ENCODE assay signal across 1 cellular context in genomic region chr17:39953471-39953888, GRCh38.
TF ChIP-seq lines count a peak whose summit lies in the region.

No MANE protein-coding gene starts in this region.

TF ChIP-seq in K562, 482 proteins besides CTCF, POLR2A, EP300 and RAD21 (continues in another document):
- TF ChIP-seq E2F8 (IDR thresholded peaks at IDR 0.05; ENCODE audit: low read depth, partially characterized antibody) (no peak), SP1 (CRISPR knock-in tag; IDR thresholded peaks at IDR 0.05) (0 out of 2 replicates have a peak, but pooled peaks have one; percentile 56), BHLHE40 (IDR thresholded peaks at IDR 0.05; ENCODE audit: low read length) (no peak), YY1 (IDR thresholded peaks at IDR 0.05; ENCODE audit: borderline replicate concordance in 1 of 3, control insufficient read depth in 1 of 3, extremely low read depth in 1 of 3, insufficient read depth in 3 of 3, insufficient read length in 1 of 3, insufficient replicate concordance in 2 of 3, low read depth in 1 of 3, low read length in 2 of 3) (peak in 1 of 3 experiments; percentile 70), ETV1 (tag; conservative IDR thresholded peaks at IDR 0.05; ENCODE audit: low read depth) (0 out of 2 replicates have a peak, but pooled peaks have one; percentile 1), BMI1 (IDR thresholded peaks at IDR 0.05; ENCODE audit: low read length) (no peak), ZNF589 (CRISPR knock-in tag; IDR thresholded peaks at IDR 0.05; ENCODE audit: low read depth) (no peak), ELF4 (CRISPR knock-in tag; IDR thresholded peaks at IDR 0.05) (no peak), ZKSCAN8 (CRISPR knock-in tag; IDR thresholded peaks at IDR 0.05) (no peak), HDAC1 (IDR thresholded peaks at IDR 0.05) (no peak), SMARCC2 (IDR thresholded peaks at IDR 0.05; ENCODE audit: low read depth) (no peak), HES1 (IDR thresholded peaks at IDR 0.05; ENCODE audit: low read depth) (no peak), TFAP4 (CRISPR knock-in tag; IDR thresholded peaks at IDR 0.05; ENCODE audit: borderline replicate concordance) (0 out of 2 replicates have a peak, but pooled peaks have one; percentile 19), CBX5 (IDR thresholded peaks at IDR 0.05; ENCODE audit: borderline replicate concordance, low read depth) (no peak), TAL1 (IDR thresholded peaks at IDR 0.05) (no peak), FOXK1 (CRISPR knock-in tag; IDR thresholded peaks at IDR 0.05; ENCODE audit: borderline replicate concordance) (no peak), ZHX1 (conservative IDR thresholded peaks at IDR 0.05; ENCODE audit: low read length) (no peak), BRF1 (IDR thresholded peaks at IDR 0.05; ENCODE audit: borderline replicate concordance, extremely low read depth, insufficient read length) (no peak), CTBP1 (IDR thresholded peaks at IDR 0.05; ENCODE audit: borderline replicate concordance) (peak; percentile 45; the same call in 1 of the 2 replicates), E2F4 (CRISPR knock-in tag; IDR thresholded peaks at IDR 0.05; ENCODE audit: low read depth) (no peak), NCOA2 (IDR thresholded peaks at IDR 0.05; ENCODE audit: partially characterized antibody in 2 of 2) (no peak), TAF1 (IDR thresholded peaks at IDR 0.05; ENCODE audit: control insufficient read depth, extremely low read depth, insufficient read depth, low read length, severe bottlenecking) (no peak), MYC (IDR thresholded peaks at IDR 0.05; ENCODE audit: low read depth, low read length) (peak; percentile 5; the same call in 1 of the 2 replicates), MYC (CRISPR knock-in tag; IDR thresholded peaks at IDR 0.05; ENCODE audit: borderline replicate concordance, low read depth) (no peak), AFF1 (IDR thresholded peaks at IDR 0.05; ENCODE audit: low read depth in 1 of 2, partially characterized antibody in 2 of 2) (no peak), ZBTB17 (CRISPR knock-in tag; IDR thresholded peaks at IDR 0.05) (0 out of 2 replicates have a peak, but pooled peaks have one; percentile 1), ZNF639 (CRISPR knock-in tag; conservative IDR thresholded peaks at IDR 0.05 in 1 of 2, IDR thresholded peaks at IDR 0.05 in 1 of 2) (no peak), ASH1L (IDR thresholded peaks at IDR 0.05; ENCODE audit: borderline replicate concordance, low read depth, partially characterized antibody) (no peak), SNRNP70 (optimal IDR thresholded peaks at IDR 0.05; ENCODE audit: low read depth, low read length) (no peak), KDM5B (IDR thresholded peaks at IDR 0.05; ENCODE audit: insufficient replicate concordance, low read depth, low read length) (peak; percentile 30), E2F5 (CRISPR knock-in tag; IDR thresholded peaks at IDR 0.05) (no peak), PHF8 (IDR thresholded peaks at IDR 0.05; ENCODE audit: borderline replicate concordance, low read length) (peak; percentile 56; the same call in 1 of the 2 replicates), DPF2 (IDR thresholded peaks at IDR 0.05) (peak; percentile 35; the same call in 1 of the 2 replicates), U2AF1 (optimal IDR thresholded peaks at IDR 0.05; ENCODE audit: low read depth, low read length) (no peak), HDGF (IDR thresholded peaks at IDR 0.05) (no peak), CHD1 (IDR thresholded peaks at IDR 0.05; ENCODE audit: low read length) (no peak), ESRRB (CRISPR knock-in tag; IDR thresholded peaks at IDR 0.05; ENCODE audit: borderline replicate concordance) (no peak), CCNT2 (IDR thresholded peaks at IDR 0.05; ENCODE audit: borderline replicate concordance, extremely low read depth, insufficient read length, low read depth, low read length) (no peak), CTCFL (IDR thresholded peaks at IDR 0.05; ENCODE audit: borderline replicate concordance, insufficient read depth, low read depth, low read length, poor library complexity, severe bottlenecking) (no peak), ZNF449 (CRISPR knock-in tag; IDR thresholded peaks at IDR 0.05) (no peak), IFI16 (CRISPR knock-in tag; IDR thresholded peaks at IDR 0.05) (no peak)
